In the genomic region with DNA sequence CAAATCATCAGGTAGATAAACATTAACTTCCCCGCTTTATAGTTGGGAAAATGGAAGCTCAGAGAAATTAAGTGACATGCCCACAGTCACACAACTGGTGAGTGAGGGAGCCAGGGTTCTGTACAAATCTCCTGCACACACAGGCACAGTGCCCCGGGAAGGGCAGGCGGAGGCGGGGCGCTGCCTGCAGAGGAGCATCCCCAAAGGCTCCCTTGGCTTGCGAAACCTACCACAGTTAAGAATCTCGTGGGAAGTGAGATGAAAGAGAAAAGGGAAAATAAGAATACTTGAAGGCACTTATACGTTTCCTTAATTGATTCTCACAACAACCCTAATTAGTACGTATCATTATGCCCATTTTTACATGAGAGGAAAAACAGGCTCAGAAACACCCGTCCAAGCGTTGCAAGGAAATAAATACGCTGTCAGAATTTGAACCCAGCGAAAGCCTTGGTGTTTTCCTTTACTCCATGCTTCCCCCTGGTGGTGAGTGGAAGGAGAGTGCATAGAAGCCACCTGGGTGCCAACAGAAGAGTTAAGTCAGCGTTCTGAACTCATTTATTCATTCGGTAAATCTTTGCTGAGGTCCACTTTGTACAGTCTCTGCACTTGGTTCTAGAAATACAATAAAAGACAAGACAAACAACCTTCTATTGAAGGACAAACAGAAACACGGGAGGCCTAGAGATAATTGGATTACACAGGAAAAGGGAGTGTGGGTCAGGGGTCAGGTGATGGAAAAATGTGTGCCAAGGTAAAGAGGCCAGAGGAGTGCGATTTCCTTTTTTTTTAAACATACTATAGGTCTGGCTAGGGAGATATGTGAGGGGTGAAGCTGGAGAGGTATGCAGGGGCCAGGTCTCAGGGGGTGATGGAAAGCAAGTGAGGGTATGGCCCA, we compare ENCODE assay signal across 2 cellular contexts.
TF ChIP-seq lines count a peak whose summit lies in the region.

No MANE protein-coding gene starts in this region.

TF ChIP-seq in endothelial cell of umbilical vein, 7 proteins besides CTCF, POLR2A, EP300 and RAD21 (continued from another document):
- TF ChIP-seq, protein P1, sequence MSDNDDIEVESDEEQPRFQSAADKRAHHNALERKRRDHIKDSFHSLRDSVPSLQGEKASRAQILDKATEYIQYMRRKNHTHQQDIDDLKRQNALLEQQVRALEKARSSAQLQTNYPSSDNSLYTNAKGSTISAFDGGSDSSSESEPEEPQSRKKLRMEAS (IDR thresholded peaks at IDR 0.05; ENCODE audit: insufficient read depth, insufficient read length) = no peak
- TF ChIP-seq POLR2AphosphoS5 (IDR thresholded peaks at IDR 0.05; ENCODE audit: insufficient read depth, low read depth, low read length) (no peak), FOS (IDR thresholded peaks at IDR 0.05; ENCODE audit: borderline replicate concordance, insufficient read depth, low read length) (no peak), JUN (IDR thresholded peaks at IDR 0.05; ENCODE audit: borderline replicate concordance, insufficient read depth, insufficient read length, low read depth) (no peak), EZH2 (IDR thresholded peaks at IDR 0.05; ENCODE audit: borderline replicate concordance, low read depth, low read length, severe bottlenecking) (no peak)

TF ChIP-seq in neural cell, 6 proteins besides CTCF, POLR2A, EP300 and RAD21:
- TF ChIP-seq, protein P2, sequence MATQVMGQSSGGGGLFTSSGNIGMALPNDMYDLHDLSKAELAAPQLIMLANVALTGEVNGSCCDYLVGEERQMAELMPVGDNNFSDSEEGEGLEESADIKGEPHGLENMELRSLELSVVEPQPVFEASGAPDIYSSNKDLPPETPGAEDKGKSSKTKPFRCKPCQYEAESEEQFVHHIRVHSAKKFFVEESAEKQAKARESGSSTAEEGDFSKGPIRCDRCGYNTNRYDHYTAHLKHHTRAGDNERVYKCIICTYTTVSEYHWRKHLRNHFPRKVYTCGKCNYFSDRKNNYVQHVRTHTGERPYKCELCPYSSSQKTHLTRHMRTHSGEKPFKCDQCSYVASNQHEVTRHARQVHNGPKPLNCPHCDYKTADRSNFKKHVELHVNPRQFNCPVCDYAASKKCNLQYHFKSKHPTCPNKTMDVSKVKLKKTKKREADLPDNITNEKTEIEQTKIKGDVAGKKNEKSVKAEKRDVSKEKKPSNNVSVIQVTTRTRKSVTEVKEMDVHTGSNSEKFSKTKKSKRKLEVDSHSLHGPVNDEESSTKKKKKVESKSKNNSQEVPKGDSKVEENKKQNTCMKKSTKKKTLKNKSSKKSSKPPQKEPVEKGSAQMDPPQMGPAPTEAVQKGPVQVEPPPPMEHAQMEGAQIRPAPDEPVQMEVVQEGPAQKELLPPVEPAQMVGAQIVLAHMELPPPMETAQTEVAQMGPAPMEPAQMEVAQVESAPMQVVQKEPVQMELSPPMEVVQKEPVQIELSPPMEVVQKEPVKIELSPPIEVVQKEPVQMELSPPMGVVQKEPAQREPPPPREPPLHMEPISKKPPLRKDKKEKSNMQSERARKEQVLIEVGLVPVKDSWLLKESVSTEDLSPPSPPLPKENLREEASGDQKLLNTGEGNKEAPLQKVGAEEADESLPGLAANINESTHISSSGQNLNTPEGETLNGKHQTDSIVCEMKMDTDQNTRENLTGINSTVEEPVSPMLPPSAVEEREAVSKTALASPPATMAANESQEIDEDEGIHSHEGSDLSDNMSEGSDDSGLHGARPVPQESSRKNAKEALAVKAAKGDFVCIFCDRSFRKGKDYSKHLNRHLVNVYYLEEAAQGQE (IDR thresholded peaks at IDR 0.05; ENCODE audit: borderline replicate concordance) = no peak
- TF ChIP-seq EZH2 (IDR thresholded peaks at IDR 0.05; ENCODE audit: borderline replicate concordance, insufficient read depth, low read length, poor library complexity, severe bottlenecking) = no peak
- TF ChIP-seq SMC3 (conservative IDR thresholded peaks at IDR 0.05; ENCODE audit: poor library complexity) = peak; percentile 49
- no peak for TF ChIP-seq MXI1 (conservative IDR thresholded peaks at IDR 0.05; ENCODE audit: poor library complexity, severe bottlenecking)
- TF ChIP-seq TAF1 (IDR thresholded peaks at IDR 0.05; ENCODE audit: low read depth) = no peak
